ENCODE assay signal across 13 cellular contexts in genomic region chr20:21522479-21523397, GRCh38. TPM values are rescaled to one million over a fixed set of nuclear protein-coding genes. Genes with fewer than 3 reads are reported as not detected.
DNase-seq lines count a peak whose midpoint lies in the region; ATAC-seq and TF ChIP-seq lines count a peak whose summit lies in the region.
"Had no signal": no experiment of that assay in that cellular context is flagged by ENCODE, and none has a peak within 500 bp of the region (broad histone marks: within the 10 kb centered on the region; RNA-seq: fewer than 3 reads in every experiment).

No MANE protein-coding gene starts in this region.

- peak overlapping the region in 7 of 10 donors; percentile 7 to 22 (median 15) for H3K4me3 ChIP-seq in heart right ventricle
- peak overlapping the region; percentile 21 for H3K4me3 ChIP-seq in urinary bladder (ENCODE audit: low read depth, low read length)
- H3K4me3 ChIP-seq: SJCRH30 had no signal

- no peak overlapping the region for H3K4me3 Mint-ChIP-seq in activated T-helper 1 cell treated with anti-CD3 and anti-CD28 coated beads, Interleukin-12 subunit alpha, Interleukin-12 subunit beta, Interleukin-2, Interleukin-4 antibody, amounts not matched to agents 30 ng/mL and 10 ng/mL and 1 ng/mL, durations not matched to agents 14 hours and 24 hours and 36 hours

- H3K27ac ChIP-seq in heart right ventricle (no peak overlapping the region), urinary bladder (ENCODE audit: low read depth) (no peak overlapping the region)
- H3K27ac ChIP-seq: SJCRH30 had no signal

- no peaks in the 10 kb centered on the region for H3K9me3 ChIP-seq in heart right ventricle
- H3K9me3 ChIP-seq: SJCRH30 had no signal

- peaks cover 24 to 99% (median 96%) of the 10 kb centered on the region in 7 donors for H3K27me3 ChIP-seq in heart right ventricle

- no peaks in the 10 kb centered on the region for H3K36me3 ChIP-seq in heart right ventricle
- H3K36me3 ChIP-seq in urinary bladder (ENCODE audit: insufficient read depth) = no peaks in the 10 kb centered on the region
- H3K36me3 ChIP-seq: SJCRH30 had no signal

- TF ChIP-seq CTCF in heart right ventricle (IDR thresholded peaks at IDR 0.05) = no peak
- no peak for TF ChIP-seq CTCF in GM10266 (IDR thresholded peaks at IDR 0.05; ENCODE audit: control insufficient read depth, insufficient read depth, low read depth, missing control alignments)

- peaks cover 0 to 19% (median 12%) of the 10 kb centered on the region in 9 donors for H3K4me1 ChIP-seq in heart right ventricle
- H3K4me1 ChIP-seq in urinary bladder (ENCODE audit: insufficient read depth) = peaks cover 4% of the 10 kb centered on the region
- H3K4me1 ChIP-seq: SJCRH30 had no signal

- peaks cover 82% of the 10 kb centered on the region for H3K27me3 Mint-ChIP-seq in activated T-helper 1 cell treated with anti-CD3 and anti-CD28 coated beads, Interleukin-12 subunit alpha, Interleukin-12 subunit beta, Interleukin-2, Interleukin-4 antibody, amounts not matched to agents 30 ng/mL and 10 ng/mL and 1 ng/mL, durations not matched to agents 14 hours and 24 hours and 36 hours (ENCODE audit: insufficient read depth)

- intact Hi-C loops in heart right ventricle (cut with DNase I) = no loop called here
- intact Hi-C loops in cardiac septum (cut with DNase I) = no loop called here
- intact Hi-C loops in activated T-helper 1 cell treated with anti-CD3 and anti-CD28 coated beads, Interleukin-12 subunit alpha, Interleukin-12 subunit beta, Interleukin-2, Interleukin-4 antibody, amounts not matched to agents 30 ng/mL and 10 ng/mL and 1 ng/mL, durations not matched to agents 14 hours and 24 hours and 36 hours (cut with micrococcal nuclease) = loop anchor here (2.0 kb wide), 1 partner anchor 16 kb away; no protein-coding TSS in a partner anchor

- no peaks in the 10 kb centered on the region for H3K9me3 Mint-ChIP-seq in activated T-helper 1 cell treated with anti-CD3 and anti-CD28 coated beads, Interleukin-12 subunit alpha, Interleukin-12 subunit beta, Interleukin-2, Interleukin-4 antibody, amounts not matched to agents 30 ng/mL and 10 ng/mL and 1 ng/mL, durations not matched to agents 14 hours and 24 hours and 36 hours

- no peak for DNase-seq in heart right ventricle
- DNase-seq in cardiac septum (ENCODE audit: low spot score) = no peak
- no peak for DNase-seq in activated T-helper 1 cell treated with anti-CD3 and anti-CD28 coated beads, Interleukin-12 subunit alpha, Interleukin-12 subunit beta, Interleukin-2, Interleukin-4 antibody, amounts not matched to agents 30 ng/mL and 10 ng/mL and 1 ng/mL, durations not matched to agents 14 hours and 24 hours and 36 hours (ENCODE audit: low spot score)
- peak; percentile 36 for DNase-seq in left kidney (ENCODE audit: low read depth, low spot score)
- no peak for DNase-seq in stimulated activated CD4-positive, alpha-beta T cell treated with anti-CD3 and anti-CD28 coated beads, Interleukin-2, amount 100 ng/mL, for 48 hours
- DNase-seq in GM10266 (ENCODE audit: extremely low spot score) = no peak
- no peak for DNase-seq in cerebellar cortex (ENCODE audit: low spot score)
- DNase-seq: central memory CD4-positive, alpha-beta T cell; DMS79 treated with DMSO at 0.1 percent for 48 hours; KG1; SJCRH30 had no signal

- 1 to 2% methylated on average over 85 to 91 of the region's 91 CpGs for WGBS in heart right ventricle, 2 donors
- WGBS in urinary bladder = under 1% methylated on average over 91 of the region's 91 CpGs

- peak overlapping the region; percentile 37 for H3K27ac Mint-ChIP-seq in activated T-helper 1 cell treated with anti-CD3 and anti-CD28 coated beads, Interleukin-12 subunit alpha, Interleukin-12 subunit beta, Interleukin-2, Interleukin-4 antibody, amounts not matched to agents 30 ng/mL and 10 ng/mL and 1 ng/mL, durations not matched to agents 14 hours and 24 hours and 36 hours

- peaks cover 2% of the 10 kb centered on the region for H3K36me3 Mint-ChIP-seq in activated T-helper 1 cell treated with anti-CD3 and anti-CD28 coated beads, Interleukin-12 subunit alpha, Interleukin-12 subunit beta, Interleukin-2, Interleukin-4 antibody, amounts not matched to agents 30 ng/mL and 10 ng/mL and 1 ng/mL, durations not matched to agents 14 hours and 24 hours and 36 hours (ENCODE audit: low read depth)

- H3K4me1 Mint-ChIP-seq in activated T-helper 1 cell treated with anti-CD3 and anti-CD28 coated beads, Interleukin-12 subunit alpha, Interleukin-12 subunit beta, Interleukin-2, Interleukin-4 antibody, amounts not matched to agents 30 ng/mL and 10 ng/mL and 1 ng/mL, durations not matched to agents 14 hours and 24 hours and 36 hours (ENCODE audit: low read depth) = peaks cover 5% of the 10 kb centered on the region

- no peak for ATAC-seq in heart right ventricle

RNA-seq across cellular contexts. Expression of gene NKX2-2, which starts 8.9 kb away (rescaled TPM):
- total RNA-seq in heart right ventricle (not detected), cardiac septum (0.11 TPM), urinary bladder (not detected)
- polyA plus RNA-seq in heart right ventricle (not detected), urinary bladder (not detected)
- not detected in 2 replicates for total RNA-seq in activated T-helper 1 cell treated with anti-CD3 and anti-CD28 coated beads, Interleukin-12 subunit alpha, Interleukin-12 subunit beta, Interleukin-2, Interleukin-4 antibody, amounts not matched to agents 30 ng/mL and 10 ng/mL and 1 ng/mL, durations not matched to agents 14 hours and 24 hours and 36 hours
- total RNA-seq: mesenteric fat pad, SJCRH30 had no signal
